1 cellular context compared by ENCODE assay signal in genomic region chr16:347203-347602, GRCh38.
TF ChIP-seq lines count a peak whose summit lies in the region.

No MANE protein-coding gene starts in this region.

TF ChIP-seq in IMR-90, 13 proteins besides CTCF, POLR2A, EP300 and RAD21 (continued from another document):
- no peak for TF ChIP-seq CEBPB (IDR thresholded peaks at IDR 0.05; ENCODE audit: low read depth, low read length)
- no peak for TF ChIP-seq SMC3 (IDR thresholded peaks at IDR 0.05; ENCODE audit: low read depth, low read length)
- TF ChIP-seq USF2 (IDR thresholded peaks at IDR 0.05; ENCODE audit: low read depth, low read length), result no peak
- no peak for TF ChIP-seq ELK1 (IDR thresholded peaks at IDR 0.05; ENCODE audit: borderline replicate concordance, low read depth, low read length)
